ENCODE assay signal across 23 cellular contexts in the genomic region with DNA sequence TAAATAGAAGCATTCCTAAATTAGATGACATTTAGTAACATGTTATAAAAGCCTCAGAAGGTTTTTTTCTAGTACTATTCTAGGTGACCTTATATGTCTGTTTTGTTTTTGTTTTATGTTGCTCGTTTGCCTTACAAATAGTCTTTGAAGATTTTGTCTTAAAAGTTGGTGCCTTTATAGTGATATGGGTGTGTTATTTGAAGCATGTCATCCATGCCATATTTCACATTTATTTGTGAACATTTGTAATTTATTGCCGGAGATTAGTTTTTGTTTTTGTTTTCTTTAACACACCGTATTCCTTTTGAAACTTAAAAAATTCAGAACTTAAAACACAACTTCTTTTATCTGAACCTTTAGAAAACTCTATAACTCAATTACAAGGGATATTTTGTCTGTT.
DNase-seq lines count a peak whose midpoint lies in the region; FAIRE-seq and TF ChIP-seq lines count a peak whose summit lies in the region.
"Had no signal": no experiment of that assay in that cellular context is flagged by ENCODE, and none has a peak within 500 bp of the region (broad histone marks: within the 10 kb centered on the region; RNA-seq: fewer than 3 reads in every experiment).

No MANE protein-coding gene starts in this region.

- no peak for TF ChIP-seq CTCF in mesothelial cell of epicardium (IDR thresholded peaks at IDR 0.05; ENCODE audit: unreplicated experiment)
- no peak for TF ChIP-seq CTCF in colonic mucosa (IDR thresholded peaks at IDR 0.05)

- no peaks in the 10 kb centered on the region for H3K36me3 ChIP-seq in adipocyte (ENCODE audit: control insufficient read depth, insufficient read depth, low read length, severe bottlenecking)
- no peaks in the 10 kb centered on the region for H3K36me3 ChIP-seq in colonic mucosa
- H3K36me3 ChIP-seq: BLaER1 treated with 17β-estradiol and CSF1 and Interleukin-3, amounts not matched to agents 10 nM and 100 nM had no signal

- H3K9me3 ChIP-seq in adipocyte (ENCODE audit: control insufficient read depth, low read length) (no peaks in the 10 kb centered on the region), colonic mucosa (no peaks in the 10 kb centered on the region)
- H3K9me3 ChIP-seq: A549; BLaER1 treated with 17β-estradiol and CSF1 and Interleukin-3, amounts not matched to agents 10 nM and 100 nM; Caco-2 had no signal

- peak; percentile 75 for FAIRE-seq in G401.6 (lab: Jason Lieb, UNC)
- FAIRE-seq in endometrium (lab: Jason Lieb, UNC), result peak; percentile 97
- FAIRE-seq: A549, GM12878, GM12892, GM18507 had no signal

- peaks cover 17% of the 10 kb centered on the region for H3K4me1 Mint-ChIP-seq in mesothelial cell of epicardium
- H3K4me1 Mint-ChIP-seq: B cell had no signal

- intact Hi-C loops in colonic mucosa (cut with DNase I), result no loop called here

- no peak overlapping the region for H3K9ac ChIP-seq in adipocyte (ENCODE audit: low read length)
- no peak overlapping the region for H3K9ac ChIP-seq in colonic mucosa (ENCODE audit: low read depth in 2 of 2, low read length in 2 of 2)
- H3K9ac ChIP-seq: BLaER1 treated with 17β-estradiol and CSF1 and Interleukin-3, amounts not matched to agents 10 nM and 100 nM had no signal

- H3K27me3 Mint-ChIP-seq in mesothelial cell of epicardium (ENCODE audit: low read depth), result no peaks in the 10 kb centered on the region
- H3K27me3 Mint-ChIP-seq: B cell; CD4-positive, alpha-beta T cell had no signal

- H3K27ac Mint-ChIP-seq in mesothelial cell of epicardium, result peak overlapping the region; percentile 8
- H3K27ac Mint-ChIP-seq: B cell; CD4-positive, alpha-beta T cell; CD8-positive, alpha-beta T cell had no signal

- no peaks in the 10 kb centered on the region for H3K36me3 Mint-ChIP-seq in mesothelial cell of epicardium
- H3K36me3 Mint-ChIP-seq: CD8-positive, alpha-beta T cell had no signal

- H3K27ac ChIP-seq in colonic mucosa, result no peak overlapping the region
- H3K27ac ChIP-seq: A549; BLaER1 treated with 17β-estradiol and CSF1 and Interleukin-3, amounts not matched to agents 10 nM and 100 nM; C4-2B had no signal

- H3K4me3 Mint-ChIP-seq in mesothelial cell of epicardium, result no peak overlapping the region
- H3K4me3 Mint-ChIP-seq: B cell; CD4-positive, alpha-beta T cell; CD8-positive, alpha-beta T cell had no signal

- H3K4me3 ChIP-seq in adipocyte (ENCODE audit: low read length) (no peak overlapping the region), colonic mucosa (no peak overlapping the region)
- H3K4me3 ChIP-seq: A549; BLaER1 treated with 17β-estradiol and CSF1 and Interleukin-3, amounts not matched to agents 10 nM and 100 nM; GM12878 had no signal

- H3K9me3 Mint-ChIP-seq in mesothelial cell of epicardium, result peaks cover 3% of the 10 kb centered on the region

- H3K4me1 ChIP-seq in adipocyte (ENCODE audit: control insufficient read depth, insufficient read depth, low read length) (no peaks in the 10 kb centered on the region), colonic mucosa (no peaks in the 10 kb centered on the region)
- H3K4me1 ChIP-seq: A549, Caco-2 had no signal

- no peaks in the 10 kb centered on the region for H3K27me3 ChIP-seq in adipocyte (replicated peaks; ENCODE audit: control insufficient read depth, insufficient read depth, low read length)
- H3K27me3 ChIP-seq in colonic mucosa, result no peaks in the 10 kb centered on the region
- H3K27me3 ChIP-seq: BLaER1 treated with 17β-estradiol and CSF1 and Interleukin-3, amounts not matched to agents 10 nM and 100 nM had no signal

- DNase-seq in adipocyte (ENCODE audit: low read depth) (peak; percentile 0), mesothelial cell of epicardium (ENCODE audit: low spot score in 2 of 2, unreplicated experiment in 2 of 2) (no peak), colonic mucosa (no peak), OCI-M1 (lab: John Stamatoyannopoulos, UW) (no peak), ecto neural progenitor cell (ENCODE audit: low spot score) (no peak)
- DNase-seq in stimulated activated naive CD4-positive, alpha-beta T cell (lab: John Stamatoyannopoulos, UW), result no peak
- DNase-seq: 8988T; AML-193; Caco-2; Calu3; CD4-positive, alpha-beta T cell; CD8-positive, alpha-beta T cell; DMS79 treated with DMSO at 0.1 percent for 48 hours; GDM1 had no signal
